ENCODE assay signal across 1 cellular context in genomic region chr6:25278914-25279747, GRCh38.
TF ChIP-seq lines count a peak whose summit lies in the region.

CARMIL1 (plus strand) TSS chr6:25279374; CDS start chr6:25279796, 422 bp downstream.

TF ChIP-seq in HepG2, 621 proteins besides CTCF, POLR2A, EP300 and RAD21 (continued from another document and continues in another):
- TF ChIP-seq CENPBD1 (CRISPR knock-in tag; IDR thresholded peaks at IDR 0.05; ENCODE audit: borderline replicate concordance, low read depth), result 0 out of 2 replicates have a peak, but pooled peaks have one; percentile 8
- TF ChIP-seq LCORL (IDR thresholded peaks at IDR 0.05), result no peak
- peak; percentile 53; the same call in 1 of the 2 replicates for TF ChIP-seq LCORL (CRISPR knock-in tag; IDR thresholded peaks at IDR 0.05)
- TF ChIP-seq ZMYM4 (CRISPR knock-in tag; IDR thresholded peaks at IDR 0.05), result peak; percentile 82
- TF ChIP-seq ZC3H13 (CRISPR knock-in tag; IDR thresholded peaks at IDR 0.05), result no peak; the same call in 1 of the 2 replicates
- TF ChIP-seq ZNF792 (CRISPR knock-in tag; IDR thresholded peaks at IDR 0.05), result 0 out of 2 replicates have a peak, but pooled peaks have one; percentile 23
- no peak for TF ChIP-seq ARID2 (CRISPR knock-in tag; IDR thresholded peaks at IDR 0.05; ENCODE audit: borderline replicate concordance)
- TF ChIP-seq JUNB (CRISPR knock-in tag; IDR thresholded peaks at IDR 0.05; ENCODE audit: borderline replicate concordance), result no peak
- no peak for TF ChIP-seq RERE (CRISPR knock-in tag; IDR thresholded peaks at IDR 0.05; ENCODE audit: low read depth)
- TF ChIP-seq RFXANK (CRISPR knock-in tag; IDR thresholded peaks at IDR 0.05), result no peak
- no peak for TF ChIP-seq ARNT (IDR thresholded peaks at IDR 0.05)
- TF ChIP-seq DDIT3 (CRISPR knock-in tag; IDR thresholded peaks at IDR 0.05), result no peak
- no peak for TF ChIP-seq PCBP1 (IDR thresholded peaks at IDR 0.05; ENCODE audit: borderline replicate concordance, low read depth, low read length)
- TF ChIP-seq ZBTB44 (CRISPR knock-in tag; IDR thresholded peaks at IDR 0.05), result no peak
- no peak for TF ChIP-seq ZNF724P (CRISPR knock-in tag; IDR thresholded peaks at IDR 0.05; ENCODE audit: borderline replicate concordance)
- no peak for TF ChIP-seq ZNF850 (CRISPR knock-in tag; conservative IDR thresholded peaks at IDR 0.05)
- no peak for TF ChIP-seq ZNF44 (CRISPR knock-in tag; IDR thresholded peaks at IDR 0.05)
- no peak for TF ChIP-seq NBN (conservative IDR thresholded peaks at IDR 0.05)
- no peak for TF ChIP-seq FUBP1 (CRISPR knock-in tag; IDR thresholded peaks at IDR 0.05; ENCODE audit: borderline replicate concordance)
- no peak for TF ChIP-seq PAWR (CRISPR knock-in tag; IDR thresholded peaks at IDR 0.05; ENCODE audit: borderline replicate concordance)
- no peak for TF ChIP-seq YY1 (IDR thresholded peaks at IDR 0.05; ENCODE audit: insufficient read depth, insufficient replicate concordance, low read depth, low read length)
- no peak for TF ChIP-seq TBX3 (IDR thresholded peaks at IDR 0.05; ENCODE audit: borderline replicate concordance)
- no peak for TF ChIP-seq SP1 (IDR thresholded peaks at IDR 0.05)
- TF ChIP-seq SP1 (CRISPR knock-in tag; IDR thresholded peaks at IDR 0.05), result 0 out of 2 replicates have a peak, but pooled peaks have one; percentile 27
- TF ChIP-seq ZNF687 (CRISPR knock-in tag; IDR thresholded peaks at IDR 0.05), result peak; percentile 72; the same call in 1 of the 2 replicates
- no peak for TF ChIP-seq ZNF790 (CRISPR knock-in tag; IDR thresholded peaks at IDR 0.05; ENCODE audit: borderline replicate concordance)
- no peak for TF ChIP-seq PLRG1 (conservative IDR thresholded peaks at IDR 0.05)
- TF ChIP-seq RELA (CRISPR knock-in tag; IDR thresholded peaks at IDR 0.05), result no peak
- TF ChIP-seq ATAD3A (CRISPR knock-in tag; IDR thresholded peaks at IDR 0.05), result no peak
- no peak for TF ChIP-seq CEBPZ (IDR thresholded peaks at IDR 0.05; ENCODE audit: low read length)
- no peak for TF ChIP-seq ZNF550 (CRISPR knock-in tag; IDR thresholded peaks at IDR 0.05; ENCODE audit: borderline replicate concordance)
- TF ChIP-seq THRA (CRISPR knock-in tag; IDR thresholded peaks at IDR 0.05; ENCODE audit: borderline replicate concordance), result no peak
- no peak for TF ChIP-seq PRDM4 (CRISPR knock-in tag; IDR thresholded peaks at IDR 0.05; ENCODE audit: borderline replicate concordance)
- 0 out of 2 replicates have a peak, but pooled peaks have one; percentile 64 for TF ChIP-seq ETS1 (CRISPR knock-in tag; IDR thresholded peaks at IDR 0.05)
- TF ChIP-seq ZNF232 (CRISPR knock-in tag; IDR thresholded peaks at IDR 0.05; ENCODE audit: borderline replicate concordance), result 0 out of 2 replicates have a peak, but pooled peaks have one; percentile 52
